ENCODE assay signal across 8 cellular contexts in genomic region chr2:127884436-127884835, GRCh38. TPM values are rescaled to one million over a fixed set of nuclear protein-coding genes. Genes with fewer than 3 reads are reported as not detected.
DNase-seq lines count a peak whose midpoint lies in the region; ATAC-seq and TF ChIP-seq lines count a peak whose summit lies in the region.

No MANE protein-coding gene starts in this region.

- no peak for TF ChIP-seq CTCF in OCI-LY3 (IDR thresholded peaks at IDR 0.05; ENCODE audit: low read depth, low read length)
- no peak for TF ChIP-seq CTCF in endothelial cell (IDR thresholded peaks at IDR 0.05; ENCODE audit: unreplicated experiment)
- no peak for TF ChIP-seq CTCF in GM10266 (IDR thresholded peaks at IDR 0.05; ENCODE audit: control insufficient read depth, insufficient read depth, low read depth, missing control alignments)

- peak overlapping the region; percentile 99 for H3K4me2 ChIP-seq in OCI-LY3 (ENCODE audit: low read length)

- H3K4me3 Mint-ChIP-seq in endothelial cell (ENCODE audit: unreplicated experiment): peak overlapping the region; percentile 96

- H3K36me3 Mint-ChIP-seq in endothelial cell (ENCODE audit: low read depth, unreplicated experiment): peaks cover 27% of the 10 kb centered on the region

- peaks cover 16% of the 10 kb centered on the region for H4K20me1 ChIP-seq in OCI-LY3 (ENCODE audit: insufficient read depth, low read length)

- H3K27ac ChIP-seq in OCI-LY3 (ENCODE audit: low read length): no peak overlapping the region

- peak overlapping the region; percentile 72 for H3K9ac ChIP-seq in OCI-LY3 (ENCODE audit: low read length)

- ATAC-seq in HG02759 (IDR thresholded peaks at IDR 0.05; ENCODE audit: unreplicated experiment) (no peak), HG03565 (IDR thresholded peaks at IDR 0.05; ENCODE audit: unreplicated experiment) (no peak)

- peaks cover 21% of the 10 kb centered on the region for H3K4me1 Mint-ChIP-seq in endothelial cell (ENCODE audit: unreplicated experiment)

- no peaks in the 10 kb centered on the region for H3K27me3 ChIP-seq in OCI-LY3 (ENCODE audit: low read depth, low read length)

- H3K9me3 Mint-ChIP-seq in endothelial cell (ENCODE audit: unreplicated experiment): no peaks in the 10 kb centered on the region

- H3K79me2 ChIP-seq in OCI-LY3 (ENCODE audit: low read length): peaks cover 55% of the 10 kb centered on the region

- no peak overlapping the region for H2AFZ ChIP-seq in OCI-LY3 (ENCODE audit: low read depth, low read length)

- H3K27ac Mint-ChIP-seq in endothelial cell (ENCODE audit: unreplicated experiment): peak overlapping the region; percentile 71

- peak overlapping the region; percentile 89 for H3K4me3 ChIP-seq in OCI-LY3 (ENCODE audit: low read length)

- peaks cover 16% of the 10 kb centered on the region for H3K4me1 ChIP-seq in OCI-LY3 (ENCODE audit: low read length)

- DNase-seq in COLO829 (ENCODE audit: low spot score) (peak; percentile 54), endothelial cell (ENCODE audit: low spot score) (no peak), non-pigmented ciliary epithelial cell (ENCODE audit: low read depth) (peak; percentile 30), GM10266 (ENCODE audit: extremely low spot score) (no peak)
- no peak for DNase-seq in stimulated activated CD4-positive, alpha-beta T cell treated with anti-CD3 and anti-CD28 coated beads, Interleukin-4, amount 100 ng/mL, for 4 hours

- peaks cover 14% of the 10 kb centered on the region for H3K27me3 Mint-ChIP-seq in endothelial cell (ENCODE audit: unreplicated experiment)

- no peaks in the 10 kb centered on the region for H3K9me3 ChIP-seq in OCI-LY3 (ENCODE audit: insufficient read depth, low read length)

- peaks cover 18% of the 10 kb centered on the region for H3K36me3 ChIP-seq in OCI-LY3 (replicated peaks; ENCODE audit: low read depth, low read length)

RNA-seq across cellular contexts. Expression of gene AMMECR1L, which starts 1.3 kb away (rescaled TPM):
- 26.3 TPM for total RNA-seq in endothelial cell (ENCODE audit: unreplicated experiment)

RNA-seq across cellular contexts. Expression of gene POLR2D, which starts 26.5 kb away (rescaled TPM):
- 24.4 TPM for total RNA-seq in endothelial cell (ENCODE audit: unreplicated experiment)

Comparison
In these comparisons a context has a peak if more than half of its experiments do, and no peak if none do; other contexts are left out.
1. DNase-seq: peak in COLO829 (single experiment) and non-pigmented ciliary epithelial cell (single experiment); none in endothelial cell (single experiment), GM10266 (single experiment) and stimulated activated CD4-positive, alpha-beta T cell treated with anti-CD3 and anti-CD28 coated beads, Interleukin-4, amount 100 ng/mL, for 4 hours (0 of 2).